ENCODE assay signal across 27 cellular contexts in genomic region chr18:36833120-36833519, GRCh38.
"Had no signal": no experiment of that assay in that cellular context is flagged by ENCODE, and none has a peak within 500 bp of the region (broad histone marks: within the 10 kb centered on the region; RNA-seq: fewer than 3 reads in every experiment).

No MANE protein-coding gene starts in this region.

- H3K27me3 Mint-ChIP-seq: dendritic cell treated with granulocyte-macrophage colony-stimulating factor and Interleukin-4, amounts not matched to agents 40 ng/mL and 50 ng/mL, for 4 days; naive B cell; natural killer cell treated with Interleukin-12 subunit alpha and Interleukin-12 subunit beta and Interleukin-15 and Interleukin-18, amount 100 ng/mL, for 72 hours; stimulated activated naive B cell treated with anti-CD40 and anti-IgM and Interleukin-4, amounts not matched to agents 10 μg/mL and 1 μg/mL and 100 μg/mL, for 72 hours; stimulated activated naive CD8-positive, alpha-beta T cell treated with anti-CD3 and anti-CD28 coated beads, Interleukin-15, Interleukin-2, amounts not matched to agents 100 ng/mL and 50 ng/mL, for 24 hours had no signal

- FAIRE-seq: keratinocyte had no signal

- H3K9me3 Mint-ChIP-seq: dendritic cell treated with granulocyte-macrophage colony-stimulating factor and Interleukin-4, amounts not matched to agents 40 ng/mL and 50 ng/mL, for 4 days; endodermal cell; mesothelial cell of epicardium; natural killer cell treated with Interleukin-12 subunit alpha and Interleukin-12 subunit beta and Interleukin-15 and Interleukin-18, amount 100 ng/mL, for 72 hours; stimulated activated naive B cell treated with anti-CD40 and anti-IgM and Interleukin-4, amounts not matched to agents 10 μg/mL and 1 μg/mL and 100 μg/mL, for 72 hours; stimulated activated naive CD8-positive, alpha-beta T cell treated with anti-CD3 and anti-CD28 coated beads, Interleukin-15, Interleukin-2, amounts not matched to agents 100 ng/mL and 50 ng/mL, for 24 hours had no signal

- H3K4me3 Mint-ChIP-seq: dendritic cell treated with granulocyte-macrophage colony-stimulating factor and Interleukin-4, amounts not matched to agents 40 ng/mL and 50 ng/mL, for 4 days; endodermal cell; mesothelial cell of epicardium; naive B cell; natural killer cell treated with Interleukin-12 subunit alpha and Interleukin-12 subunit beta and Interleukin-15 and Interleukin-18, amount 100 ng/mL, for 72 hours; stimulated activated naive B cell treated with anti-CD40 and anti-IgM and Interleukin-4, amounts not matched to agents 10 μg/mL and 1 μg/mL and 100 μg/mL, for 72 hours; stimulated activated naive CD8-positive, alpha-beta T cell treated with anti-CD3 and anti-CD28 coated beads, Interleukin-15, Interleukin-2, amounts not matched to agents 100 ng/mL and 50 ng/mL, for 24 hours had no signal

- H3K27ac Mint-ChIP-seq: dendritic cell treated with granulocyte-macrophage colony-stimulating factor and Interleukin-4, amounts not matched to agents 40 ng/mL and 50 ng/mL, for 4 days; endodermal cell; mesothelial cell of epicardium; natural killer cell treated with Interleukin-12 subunit alpha and Interleukin-12 subunit beta and Interleukin-15 and Interleukin-18, amount 100 ng/mL, for 72 hours; stimulated activated naive B cell treated with anti-CD40 and anti-IgM and Interleukin-4, amounts not matched to agents 10 μg/mL and 1 μg/mL and 100 μg/mL, for 72 hours; stimulated activated naive CD8-positive, alpha-beta T cell treated with anti-CD3 and anti-CD28 coated beads, Interleukin-15, Interleukin-2, amounts not matched to agents 100 ng/mL and 50 ng/mL, for 24 hours had no signal

- H3K36me3 Mint-ChIP-seq: natural killer cell treated with Interleukin-12 subunit alpha and Interleukin-12 subunit beta and Interleukin-15 and Interleukin-18, amount 100 ng/mL, for 72 hours had no signal

- DNase-seq: colonic mucosa; effector CD8-positive, alpha-beta T cell; endodermal cell; foreskin fibroblast; gastrocnemius medialis; head of caudate nucleus; mesenchymal stem cell; mucosa of descending colon; naive B cell; nucleus accumbens; right cardiac atrium; sigmoid colon; stimulated activated CD4-positive, alpha-beta T cell treated with anti-CD3 and anti-CD28 coated beads, Interleukin-2, amount 100 ng/mL, for 24 hours; stimulated activated CD4-positive, alpha-beta T cell treated with anti-CD3 and anti-CD28 coated beads, Interleukin-4, amount 100 ng/mL, for 24 hours; stimulated activated naive B cell treated with anti-CD40 and anti-IgM and Interleukin-4, amounts not matched to agents 10 μg/mL and 1 μg/mL and 100 μg/mL, for 72 hours; transverse colon; upper lobe of right lung; uterus had no signal

- ATAC-seq: esophagus mucosa; gastrocnemius medialis; left lobe of liver; mucosa of descending colon; natural killer cell treated with Interleukin-12 subunit alpha and Interleukin-12 subunit beta and Interleukin-15 and Interleukin-18, amount 100 ng/mL, for 72 hours; right cardiac atrium; stimulated activated naive B cell treated with anti-CD40 and anti-IgM and Interleukin-4, amounts not matched to agents 10 μg/mL and 1 μg/mL and 100 μg/mL, for 72 hours; upper lobe of right lung had no signal

- H3K27ac ChIP-seq: colonic mucosa, epithelial cell of prostate, gastrocnemius medialis, prostate gland, sigmoid colon, transverse colon, upper lobe of right lung, uterus had no signal
